Comparison of ENCODE assay signal across 10 cellular contexts in genomic region chr21:34885125-34885524, GRCh38.
DNase-seq lines count a peak whose midpoint lies in the region; ATAC-seq, FAIRE-seq and TF ChIP-seq lines count a peak whose summit lies in the region.
"Had no signal": no experiment of that assay in that cellular context is flagged by ENCODE, and none has a peak within 500 bp of the region (broad histone marks: within the 10 kb centered on the region; RNA-seq: fewer than 3 reads in every experiment).

No MANE protein-coding gene starts in this region.

- CTCF ChIA-PET in HepG2 (lab: Yijun Ruan, JAX; ENCODE audit: low intra/inter-chr PET ratio, low total read pairs): no interaction called here

- H3K4me2 ChIP-seq in HepG2 (ENCODE audit: low read depth, low read length): peak overlapping the region; percentile 81

- WGBS in HepG2 (ENCODE audit: low lambda C conversion rate): 3% methylated on average over 6 of the region's 6 CpGs

- DNase-seq in left ventricle myocardium inferior: no peak
- no peak for DNase-seq in cardiac septum (ENCODE audit: low spot score)
- DNase-seq in activated naive CD4-positive, alpha-beta T cell treated with anti-CD3 and anti-CD28 coated beads, Interleukin-2, amount 50 U/mL, for 72 hours (ENCODE audit: low spot score in 2 of 2): no peak
- DNase-seq in HepG2 (ENCODE audit: low spot score): no peak
- no peak for DNase-seq in upper lobe of right lung
- no peak for DNase-seq in sciatic nerve (ENCODE audit: low spot score)
- no peak for DNase-seq in activated gamma-delta T cell treated with Interleukin-2 at 50 U/mL for 16 hours
- no peak for DNase-seq in foreskin melanocyte
- DNase-seq: NCI-H1694 had no signal

- H3K27me3 ChIP-seq in left ventricle myocardium inferior (ENCODE audit: low read depth) (peaks cover 88% of the 10 kb centered on the region), HepG2 (ENCODE audit: control insufficient read depth in 1 of 2, insufficient read depth in 2 of 2, low read length in 2 of 2) (no peaks in the 10 kb centered on the region; a peak in 1 of 5 replicates), upper lobe of right lung (no peaks in the 10 kb centered on the region)

- intact Hi-C loops in left ventricle myocardium inferior (cut with micrococcal nuclease) (no loop called here), cardiac septum (cut with DNase I) (loop anchor here (5.0 to 10.0 kb wide), 5 partner anchors 138 to 1050 kb away; no protein-coding TSS in a partner anchor), HepG2 (cut with micrococcal nuclease; ENCODE audit: unreplicated experiment) (loop anchor here (5.0 to 10.0 kb wide), 4 partner anchors 68 to 1140 kb away; no protein-coding TSS in a partner anchor), upper lobe of right lung (cut with DNase I) (no loop called here), sciatic nerve (cut with DNase I) (no loop called here)

- H3K4me1 ChIP-seq in left ventricle myocardium inferior: peaks cover 42% of the 10 kb centered on the region
- peaks cover 40% of the 10 kb centered on the region for H3K4me1 ChIP-seq in HepG2 (ENCODE audit: insufficient read depth, low read length)
- H3K4me1 ChIP-seq in upper lobe of right lung: peaks cover 25% of the 10 kb centered on the region

- no peak for TF ChIP-seq EP300 in HepG2 (IDR thresholded peaks at IDR 0.05; ENCODE audit: low read depth in 2 of 2, low read length in 2 of 2)
- no peak for TF ChIP-seq EP300 in HepG2 (CRISPR knock-in tag; IDR thresholded peaks at IDR 0.05; ENCODE audit: borderline replicate concordance)

- peaks cover 44 to 48% of the 10 kb centered on the region in 2 donors for H3K36me3 Mint-ChIP-seq in activated naive CD4-positive, alpha-beta T cell treated with anti-CD3 and anti-CD28 coated beads, Interleukin-2, amount 50 U/mL, for 72 hours

- H3K79me2 ChIP-seq in HepG2 (ENCODE audit: insufficient read depth, low read length): peaks cover 74% of the 10 kb centered on the region

- H3K36me3 ChIP-seq in left ventricle myocardium inferior: no peaks in the 10 kb centered on the region
- H3K36me3 ChIP-seq in HepG2 (replicated peaks in 1 of 2; ENCODE audit: control insufficient read depth in 1 of 2, insufficient read depth in 2 of 2, low read length in 2 of 2): peaks cover 2 to 4% of the 10 kb centered on the region in 2 experiments; a peak in 3 of 5 replicates
- H3K36me3 ChIP-seq in upper lobe of right lung: peaks cover 5% of the 10 kb centered on the region
- H3K36me3 ChIP-seq: cardiac muscle cell had no signal

- FAIRE-seq in HepG2 (lab: Jason Lieb, UNC): no peak

- TF ChIP-seq CTCF in left ventricle myocardium inferior (IDR thresholded peaks at IDR 0.05; ENCODE audit: borderline replicate concordance): no peak
- TF ChIP-seq CTCF in HepG2 (CRISPR knock-in tag; IDR thresholded peaks at IDR 0.05): no peak
- no peak for TF ChIP-seq CTCF in upper lobe of right lung (IDR thresholded peaks at IDR 0.05)

- H3K27ac ChIP-seq in left ventricle myocardium inferior (replicated peaks) (no peak overlapping the region), HepG2 (ENCODE audit: extremely low read length, insufficient read depth, low read length) (peak overlapping the region; percentile 78), upper lobe of right lung (peak overlapping the region; percentile 97)
- H3K27ac ChIP-seq: cardiac muscle cell had no signal

- no TSS peak for BruUV-seq in HepG2 (replicated peaks; lab: Mats Ljungman, UMichigan)

- H3K4me3 ChIP-seq in left ventricle myocardium inferior: peak overlapping the region; percentile 75
- H3K4me3 ChIP-seq in HepG2 (replicated peaks in 1 of 3; ENCODE audit: insufficient read depth in 1 of 3, low read depth in 2 of 3, low read length in 3 of 3): peak overlapping the region; percentile 86 to 96 (median 94)
- peak overlapping the region; percentile 77 for H3K4me3 ChIP-seq in upper lobe of right lung
- H3K4me3 ChIP-seq: cardiac muscle cell had no signal

- H3K9ac ChIP-seq in HepG2 (ENCODE audit: insufficient read depth, low read depth, low read length): peak overlapping the region; percentile 84

- H3K9me3 ChIP-seq in left ventricle myocardium inferior (replicated peaks): no peaks in the 10 kb centered on the region
- no peaks in the 10 kb centered on the region for H3K9me3 ChIP-seq in HepG2 (ENCODE audit: low read length)
- H3K9me3 ChIP-seq in upper lobe of right lung: no peaks in the 10 kb centered on the region

- ATAC-seq in activated naive CD4-positive, alpha-beta T cell treated with anti-CD3 and anti-CD28 coated beads, Interleukin-2, amount 50 U/mL, for 72 hours: no peak
- no peak for ATAC-seq in HepG2
- ATAC-seq in upper lobe of right lung: no peak
- no peak for ATAC-seq in sciatic nerve

- H3K27ac Mint-ChIP-seq in activated naive CD4-positive, alpha-beta T cell treated with anti-CD3 and anti-CD28 coated beads, Interleukin-2, amount 50 U/mL, for 72 hours: peak overlapping the region; percentile 15 to 99

- H3K9me3 Mint-ChIP-seq in activated naive CD4-positive, alpha-beta T cell treated with anti-CD3 and anti-CD28 coated beads, Interleukin-2, amount 50 U/mL, for 72 hours: no peaks in the 10 kb centered on the region

- TF ChIP-seq POLR2A in HepG2 (IDR thresholded peaks at IDR 0.05; ENCODE audit: insufficient read depth in 1 of 2, low read depth in 2 of 2, low read length in 2 of 2): no peak

- H4K20me1 ChIP-seq in HepG2 (ENCODE audit: insufficient read depth, low read length): no peaks in the 10 kb centered on the region

- no peak overlapping the region for H2AFZ ChIP-seq in HepG2 (ENCODE audit: low read length)

- in situ Hi-C loops in HepG2 (cut with HindIII; ENCODE audit: extremely low pct_ligation_motif_present, low pct_unique_long_range_greater_than_20kb): loop anchor here (5.0 to 25.0 kb wide), 5 partner anchors 83 to 1052 kb away; no protein-coding TSS in a partner anchor

- POLR2A ChIA-PET in HepG2 (lab: Yijun Ruan, JAX): interaction anchor here (0.8 to 7.4 kb wide), 7 partner anchors 10 to 140 kb away, joined by 3 to 92 read pairs (median 47); no protein-coding TSS in a partner anchor

- TF ChIP-seq RAD21 in HepG2 (CRISPR knock-in tag; IDR thresholded peaks at IDR 0.05): no peak

TF ChIP-seq in HepG2, 621 proteins besides CTCF, POLR2A, EP300 and RAD21 (continues in another document):
- TF ChIP-seq NR2C2 (CRISPR knock-in tag; IDR thresholded peaks at IDR 0.05; ENCODE audit: borderline replicate concordance): no peak
- TF ChIP-seq GABPB1 (CRISPR knock-in tag; IDR thresholded peaks at IDR 0.05): no peak
- TF ChIP-seq, protein P1, sequence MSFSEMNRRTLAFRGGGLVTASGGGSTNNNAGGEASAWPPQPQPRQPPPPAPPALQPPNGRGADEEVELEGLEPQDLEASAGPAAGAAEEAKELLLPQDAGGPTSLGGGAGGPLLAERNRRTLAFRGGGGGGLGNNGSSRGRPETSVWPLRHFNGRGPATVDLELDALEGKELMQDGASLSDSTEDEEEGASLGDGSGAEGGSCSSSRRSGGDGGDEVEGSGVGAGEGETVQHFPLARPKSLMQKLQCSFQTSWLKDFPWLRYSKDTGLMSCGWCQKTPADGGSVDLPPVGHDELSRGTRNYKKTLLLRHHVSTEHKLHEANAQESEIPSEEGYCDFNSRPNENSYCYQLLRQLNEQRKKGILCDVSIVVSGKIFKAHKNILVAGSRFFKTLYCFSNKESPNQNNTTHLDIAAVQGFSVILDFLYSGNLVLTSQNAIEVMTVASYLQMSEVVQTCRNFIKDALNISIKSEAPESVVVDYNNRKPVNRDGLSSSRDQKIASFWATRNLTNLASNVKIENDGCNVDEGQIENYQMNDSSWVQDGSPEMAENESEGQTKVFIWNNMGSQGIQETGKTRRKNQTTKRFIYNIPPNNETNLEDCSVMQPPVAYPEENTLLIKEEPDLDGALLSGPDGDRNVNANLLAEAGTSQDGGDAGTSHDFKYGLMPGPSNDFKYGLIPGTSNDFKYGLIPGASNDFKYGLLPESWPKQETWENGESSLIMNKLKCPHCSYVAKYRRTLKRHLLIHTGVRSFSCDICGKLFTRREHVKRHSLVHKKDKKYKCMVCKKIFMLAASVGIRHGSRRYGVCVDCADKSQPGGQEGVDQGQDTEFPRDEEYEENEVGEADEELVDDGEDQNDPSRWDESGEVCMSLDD (CRISPR knock-in tag; IDR thresholded peaks at IDR 0.05; ENCODE audit: borderline replicate concordance): no peak
- TF ChIP-seq, protein P2, sequence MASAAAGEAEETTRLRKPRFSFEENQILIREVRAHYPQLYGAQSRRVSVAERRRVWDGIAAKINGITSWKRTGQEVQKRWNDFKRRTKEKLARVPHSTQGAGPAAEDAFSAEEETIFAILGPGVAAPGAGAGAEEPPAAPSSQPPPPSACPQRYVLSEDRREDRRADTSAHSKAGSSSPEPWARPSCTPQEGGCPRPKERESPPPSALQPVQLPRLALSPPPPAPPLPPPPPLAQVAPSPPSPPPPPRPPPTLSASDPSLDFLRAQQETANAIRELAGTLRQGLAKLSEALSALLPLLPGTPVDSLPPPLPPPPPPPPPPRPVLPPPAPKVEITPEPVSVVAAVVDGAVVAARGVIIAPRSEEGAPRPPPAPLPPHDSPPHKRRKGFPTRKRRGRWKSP (CRISPR knock-in tag; IDR thresholded peaks at IDR 0.05): no peak
- no peak for TF ChIP-seq YEATS2 (CRISPR knock-in tag; IDR thresholded peaks at IDR 0.05; ENCODE audit: borderline replicate concordance)
- TF ChIP-seq NAIF1 (CRISPR knock-in tag; IDR thresholded peaks at IDR 0.05; ENCODE audit: borderline replicate concordance): no peak
- no peak for TF ChIP-seq ZNF781 (CRISPR knock-in tag; IDR thresholded peaks at IDR 0.05; ENCODE audit: borderline replicate concordance, not compliant biosample characterization)
- no peak for TF ChIP-seq ZFYVE20 (CRISPR knock-in tag; IDR thresholded peaks at IDR 0.05; ENCODE audit: borderline replicate concordance, low read depth)
- TF ChIP-seq SRSF1 (optimal IDR thresholded peaks at IDR 0.05; ENCODE audit: low read depth, low read length): no peak
- TF ChIP-seq FOXP4 (CRISPR knock-in tag; IDR thresholded peaks at IDR 0.05): no peak

Comparison
In these comparisons a context has a peak if more than half of its experiments do, and no peak if none do; other contexts are left out.
1. intact Hi-C loops: an anchor here in cardiac septum (5.0 to 10.0 kb wide) and HepG2 (5.0 to 10.0 kb wide); none called in left ventricle myocardium inferior, upper lobe of right lung and sciatic nerve.